In the genomic region with DNA sequence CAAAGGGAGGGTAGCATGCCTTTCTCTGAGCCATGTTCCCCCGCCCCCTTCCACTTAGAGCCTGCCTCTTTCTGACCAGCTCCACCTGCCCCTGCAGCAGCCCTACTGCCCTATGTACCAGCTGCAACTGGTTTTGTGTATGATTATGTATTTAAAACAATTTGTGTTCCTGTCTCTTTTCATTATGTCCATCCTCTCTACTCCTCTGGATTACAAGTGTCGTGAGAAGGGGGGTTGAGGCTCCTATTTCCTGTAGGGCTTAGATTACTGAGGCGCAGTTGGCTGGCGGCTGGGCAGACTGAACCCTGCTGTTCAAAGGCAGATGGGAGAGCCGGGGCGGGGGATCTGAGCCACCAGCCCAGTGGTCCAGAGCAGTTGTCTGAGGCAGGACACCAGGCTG, we compare ENCODE assay signal across 28 cellular contexts.
DNase-seq lines count a peak whose midpoint lies in the region; ATAC-seq and TF ChIP-seq lines count a peak whose summit lies in the region.
"Had no signal": no experiment of that assay in that cellular context is flagged by ENCODE, and none has a peak within 500 bp of the region (broad histone marks: within the 10 kb centered on the region; RNA-seq: fewer than 3 reads in every experiment).

No MANE protein-coding gene starts in this region.

- no peak for ATAC-seq in heart left ventricle
- no peak for ATAC-seq in HG02973 (IDR thresholded peaks at IDR 0.05; ENCODE audit: unreplicated experiment)
- ATAC-seq: activated CD8-positive, alpha-beta memory T cell treated with anti-CD3 and anti-CD28 coated beads, Interleukin-2, amount 10 ng/mL, durations not matched to agents 7 days and 5 days; CD8-positive, alpha-beta T cell; gastroesophageal sphincter; naive thymus-derived CD8-positive, alpha-beta T cell; right cardiac atrium had no signal

- no peak overlapping the region for H3K27ac Mint-ChIP-seq in activated CD4-positive, alpha-beta T cell treated with anti-CD3 and anti-CD28 coated beads, Interleukin-2, amount 10 ng/mL, durations not matched to agents 24 days and 14 days
- H3K27ac Mint-ChIP-seq in activated T-helper 1 cell treated with anti-CD3 and anti-CD28 coated beads, Interleukin-12 subunit alpha, Interleukin-12 subunit beta, Interleukin-2, Interleukin-4 antibody, amounts not matched to agents 30 ng/mL and 10 ng/mL and 1 ng/mL, durations not matched to agents 14 hours and 24 hours and 36 hours, result no peak overlapping the region
- H3K27ac Mint-ChIP-seq in type B pancreatic cell, result peak overlapping the region; percentile 44
- H3K27ac Mint-ChIP-seq: activated CD8-positive, alpha-beta memory T cell treated with anti-CD3 and anti-CD28 coated beads, Interleukin-2, amount 10 ng/mL, durations not matched to agents 7 days and 5 days; activated naive CD4-positive, alpha-beta T cell treated with anti-CD3 and anti-CD28 coated beads, Interleukin-2, amount 10 ng/mL, durations not matched to agents 7 days and 5 days; CD8-positive, alpha-beta T cell; naive thymus-derived CD8-positive, alpha-beta T cell had no signal

- H3K9me3 ChIP-seq in heart left ventricle, result no peaks in the 10 kb centered on the region
- H3K9me3 ChIP-seq: gastroesophageal sphincter, tibial artery had no signal

- peaks cover 29% of the 10 kb centered on the region for H3K27me3 Mint-ChIP-seq in activated CD4-positive, alpha-beta T cell treated with anti-CD3 and anti-CD28 coated beads, Interleukin-2, amount 10 ng/mL, durations not matched to agents 24 days and 14 days
- H3K27me3 Mint-ChIP-seq in activated T-helper 1 cell treated with anti-CD3 and anti-CD28 coated beads, Interleukin-12 subunit alpha, Interleukin-12 subunit beta, Interleukin-2, Interleukin-4 antibody, amounts not matched to agents 30 ng/mL and 10 ng/mL and 1 ng/mL, durations not matched to agents 14 hours and 24 hours and 36 hours (ENCODE audit: insufficient read depth), result peaks cover 20% of the 10 kb centered on the region
- H3K27me3 Mint-ChIP-seq in type B pancreatic cell, result no peaks in the 10 kb centered on the region
- H3K27me3 Mint-ChIP-seq: naive thymus-derived CD8-positive, alpha-beta T cell had no signal

- H3K4me3 ChIP-seq in heart left ventricle, result no peak overlapping the region
- H3K4me3 ChIP-seq: gastroesophageal sphincter, PC-9, tibial artery had no signal

- no peak for TF ChIP-seq POLR2A in heart left ventricle (IDR thresholded peaks at IDR 0.05)

- no peak overlapping the region for H3K27ac ChIP-seq in heart left ventricle
- H3K27ac ChIP-seq: brain microvascular endothelial cell, gastroesophageal sphincter, parathyroid adenoma, PC-9, tibial artery had no signal

- intact Hi-C loops in activated CD4-positive, alpha-beta T cell treated with anti-CD3 and anti-CD28 coated beads, Interleukin-2, amount 10 ng/mL, durations not matched to agents 24 days and 14 days (cut with micrococcal nuclease), result loop anchor here (5.0 to 10.0 kb wide), 2 partner anchors 196 to 684 kb away; no protein-coding TSS in a partner anchor
- intact Hi-C loops in activated T-helper 1 cell treated with anti-CD3 and anti-CD28 coated beads, Interleukin-12 subunit alpha, Interleukin-12 subunit beta, Interleukin-2, Interleukin-4 antibody, amounts not matched to agents 30 ng/mL and 10 ng/mL and 1 ng/mL, durations not matched to agents 14 hours and 24 hours and 36 hours (cut with micrococcal nuclease), result no loop called here
- intact Hi-C loops in heart left ventricle (cut with DNase I), result no loop called here

- H3K4me3 Mint-ChIP-seq in activated CD4-positive, alpha-beta T cell treated with anti-CD3 and anti-CD28 coated beads, Interleukin-2, amount 10 ng/mL, durations not matched to agents 24 days and 14 days, result peak overlapping the region; percentile 30
- H3K4me3 Mint-ChIP-seq in activated T-helper 1 cell treated with anti-CD3 and anti-CD28 coated beads, Interleukin-12 subunit alpha, Interleukin-12 subunit beta, Interleukin-2, Interleukin-4 antibody, amounts not matched to agents 30 ng/mL and 10 ng/mL and 1 ng/mL, durations not matched to agents 14 hours and 24 hours and 36 hours, result peak overlapping the region; percentile 1
- H3K4me3 Mint-ChIP-seq in type B pancreatic cell, result no peak overlapping the region
- H3K4me3 Mint-ChIP-seq: activated CD8-positive, alpha-beta memory T cell treated with anti-CD3 and anti-CD28 coated beads, Interleukin-2, amount 10 ng/mL, durations not matched to agents 7 days and 5 days; activated naive CD4-positive, alpha-beta T cell treated with anti-CD3 and anti-CD28 coated beads, Interleukin-2, amount 10 ng/mL, durations not matched to agents 7 days and 5 days; CD8-positive, alpha-beta T cell; naive thymus-derived CD8-positive, alpha-beta T cell had no signal

- H3K4me1 ChIP-seq in heart left ventricle, result peaks cover 0 to 39% (median 0%) of the 10 kb centered on the region in 12 donors
- H3K4me1 ChIP-seq: parathyroid adenoma, tibial artery had no signal

- H3K36me3 Mint-ChIP-seq in activated CD4-positive, alpha-beta T cell treated with anti-CD3 and anti-CD28 coated beads, Interleukin-2, amount 10 ng/mL, durations not matched to agents 24 days and 14 days (ENCODE audit: low read depth), result peaks cover 5% of the 10 kb centered on the region
- peaks cover 6% of the 10 kb centered on the region for H3K36me3 Mint-ChIP-seq in activated T-helper 1 cell treated with anti-CD3 and anti-CD28 coated beads, Interleukin-12 subunit alpha, Interleukin-12 subunit beta, Interleukin-2, Interleukin-4 antibody, amounts not matched to agents 30 ng/mL and 10 ng/mL and 1 ng/mL, durations not matched to agents 14 hours and 24 hours and 36 hours (ENCODE audit: low read depth)
- H3K36me3 Mint-ChIP-seq in type B pancreatic cell, result no peaks in the 10 kb centered on the region
- H3K36me3 Mint-ChIP-seq: CD8-positive, alpha-beta T cell; naive thymus-derived CD8-positive, alpha-beta T cell had no signal

- TF ChIP-seq CTCF in type B pancreatic cell (conservative IDR thresholded peaks at IDR 0.05) (no peak), heart left ventricle (IDR thresholded peaks at IDR 0.05) (no peak)

- peaks cover 62% of the 10 kb centered on the region for H3K4me1 Mint-ChIP-seq in activated CD4-positive, alpha-beta T cell treated with anti-CD3 and anti-CD28 coated beads, Interleukin-2, amount 10 ng/mL, durations not matched to agents 24 days and 14 days
- H3K4me1 Mint-ChIP-seq in activated T-helper 1 cell treated with anti-CD3 and anti-CD28 coated beads, Interleukin-12 subunit alpha, Interleukin-12 subunit beta, Interleukin-2, Interleukin-4 antibody, amounts not matched to agents 30 ng/mL and 10 ng/mL and 1 ng/mL, durations not matched to agents 14 hours and 24 hours and 36 hours (ENCODE audit: low read depth), result peaks cover 85% of the 10 kb centered on the region
- H3K4me1 Mint-ChIP-seq in type B pancreatic cell (ENCODE audit: unreplicated experiment), result peaks cover 50% of the 10 kb centered on the region

- DNase-seq in activated CD4-positive, alpha-beta T cell treated with anti-CD3 and anti-CD28 coated beads, Interleukin-2, amount 10 ng/mL, durations not matched to agents 24 days and 14 days, result peak; percentile 45
- DNase-seq in activated CD4-positive, alpha-beta T cell treated with anti-CD3 and anti-CD28 coated beads, Interleukin-2, amount 50 U/mL, for 48 hours, result no peak
- DNase-seq in NCI-H510A treated with DMSO at 0.1 percent for 48 hours (lab: John Stamatoyannopoulos, UW), result peak; percentile 49
- DNase-seq in activated T-helper 1 cell treated with anti-CD3 and anti-CD28 coated beads, Interleukin-12 subunit alpha, Interleukin-12 subunit beta, Interleukin-2, Interleukin-4 antibody, amounts not matched to agents 30 ng/mL and 10 ng/mL and 1 ng/mL, durations not matched to agents 14 hours and 24 hours and 36 hours (ENCODE audit: low spot score), result no peak
- DNase-seq in type B pancreatic cell (ENCODE audit: extremely low spot score, unreplicated experiment), result no peak
- no peak for DNase-seq in heart left ventricle
- DNase-seq in NK-92 treated with Interleukin-12 subunit alpha and Interleukin-12 subunit beta, amount 100 ng/mL, for 24 hours (lab: John Stamatoyannopoulos, UW), result no peak
- DNase-seq: activated CD4-positive, alpha-beta T cell treated with anti-CD3 and anti-CD28 coated beads, Interleukin-2, amount 50 U/mL, for 1 hour; activated CD8-positive, alpha-beta memory T cell treated with anti-CD3 and anti-CD28 coated beads, Interleukin-2, amount 10 ng/mL, durations not matched to agents 7 days and 5 days; activated naive CD4-positive, alpha-beta T cell treated with anti-CD3 and anti-CD28 coated beads, Interleukin-2, amount 10 ng/mL, durations not matched to agents 7 days and 5 days; activated T-cell treated with anti-CD3 and anti-CD28 coated beads, Interleukin-2, amount 50 U/mL, for 48 hours; amniotic stem cell; brain microvascular endothelial cell; CD8-positive, alpha-beta T cell; DMS153; midbrain; naive thymus-derived CD8-positive, alpha-beta T cell; NCI-H446; PC-9; right cardiac atrium; Right ventricle myocardium superior; stimulated activated CD4-positive, alpha-beta T cell treated with anti-CD3 and anti-CD28 coated beads, Interleukin-2, amount 100 ng/mL, for 24 hours; SW 1271; T1000; tibial artery had no signal

- H3K36me3 ChIP-seq in heart left ventricle, result no peaks in the 10 kb centered on the region
- H3K36me3 ChIP-seq: brain microvascular endothelial cell, gastroesophageal sphincter, tibial artery had no signal

- WGBS in heart left ventricle, 4 donors, result 85 to 97% (median 96%) methylated on average over 6 of the region's 6 CpGs

- peaks cover 6% of the 10 kb centered on the region for H3K9me3 Mint-ChIP-seq in activated CD4-positive, alpha-beta T cell treated with anti-CD3 and anti-CD28 coated beads, Interleukin-2, amount 10 ng/mL, durations not matched to agents 24 days and 14 days
- peaks cover 14% of the 10 kb centered on the region for H3K9me3 Mint-ChIP-seq in activated T-helper 1 cell treated with anti-CD3 and anti-CD28 coated beads, Interleukin-12 subunit alpha, Interleukin-12 subunit beta, Interleukin-2, Interleukin-4 antibody, amounts not matched to agents 30 ng/mL and 10 ng/mL and 1 ng/mL, durations not matched to agents 14 hours and 24 hours and 36 hours
- peaks cover 4% of the 10 kb centered on the region for H3K9me3 Mint-ChIP-seq in type B pancreatic cell
- H3K9me3 Mint-ChIP-seq: CD8-positive, alpha-beta T cell had no signal

- no peaks in the 10 kb centered on the region for H3K27me3 ChIP-seq in heart left ventricle
- H3K27me3 ChIP-seq: brain microvascular endothelial cell, gastroesophageal sphincter, tibial artery had no signal

Comparison
In these comparisons a context has a peak if more than half of its experiments do, and no peak if none do; other contexts are left out.
1. DNase-seq: peak in activated CD4-positive, alpha-beta T cell treated with anti-CD3 and anti-CD28 coated beads, Interleukin-2, amount 10 ng/mL, durations not matched to agents 24 days and 14 days (single experiment) and NCI-H510A treated with DMSO at 0.1 percent for 48 hours (single experiment); none in activated CD4-positive, alpha-beta T cell treated with anti-CD3 and anti-CD28 coated beads, Interleukin-2, amount 50 U/mL, for 48 hours (0 of 2), activated T-helper 1 cell treated with anti-CD3 and anti-CD28 coated beads, Interleukin-12 subunit alpha, Interleukin-12 subunit beta, Interleukin-2, Interleukin-4 antibody, amounts not matched to agents 30 ng/mL and 10 ng/mL and 1 ng/mL, durations not matched to agents 14 hours and 24 hours and 36 hours (single experiment), type B pancreatic cell (single experiment), heart left ventricle (0 of 5) and NK-92 treated with Interleukin-12 subunit alpha and Interleukin-12 subunit beta, amount 100 ng/mL, for 24 hours (single experiment).